Comparison of ENCODE assay signal across 9 cellular contexts in the genomic region with DNA sequence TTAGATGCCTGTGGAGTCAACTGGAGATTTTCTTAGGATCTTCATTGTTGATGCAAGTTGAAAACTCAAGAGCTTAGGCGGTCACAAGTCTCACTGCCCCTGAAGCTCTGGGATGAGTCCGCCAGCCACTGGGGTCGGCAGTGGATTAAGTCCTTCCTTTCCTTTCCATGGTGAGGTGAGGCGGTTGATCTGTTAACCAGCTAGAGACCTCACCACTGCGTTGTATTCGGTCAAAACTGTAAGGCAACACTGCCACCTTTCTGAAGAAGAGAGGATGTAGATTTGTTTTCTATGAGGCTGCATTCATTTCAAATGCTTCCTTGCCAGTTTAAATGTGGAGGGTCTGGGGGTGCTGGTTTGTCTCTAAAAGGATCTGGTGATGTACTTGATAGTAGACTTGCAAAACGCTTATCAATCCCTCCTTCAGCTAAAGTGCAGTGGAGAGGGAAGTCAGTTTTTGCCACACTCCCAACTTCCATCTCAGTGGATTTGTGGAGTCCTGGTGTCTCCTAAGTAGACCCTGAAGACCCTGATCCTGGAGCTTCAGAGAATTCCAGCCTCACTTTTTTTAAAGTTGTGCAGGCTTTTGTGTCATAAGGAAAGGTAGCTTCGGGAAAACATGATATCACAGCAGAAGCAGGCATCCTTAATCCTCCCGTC. TPM values are rescaled to one million over a fixed set of nuclear protein-coding genes. Genes with fewer than 3 reads are reported as not detected.
A peak's percentile ranks its signal among the peaks of the same experiment; 100 is the strongest.
DNase-seq lines count a peak whose midpoint lies in the region; ATAC-seq, FAIRE-seq and TF ChIP-seq lines count a peak whose summit lies in the region.
"Had no signal": no experiment of that assay in that cellular context is flagged by ENCODE, and none has a peak within 500 bp of the region (broad histone marks: within the 10 kb centered on the region; RNA-seq: fewer than 3 reads in every experiment).

No MANE protein-coding gene starts in this region.

- TF ChIP-seq POLR2A in Peyer's patch (IDR thresholded peaks at IDR 0.05) = no peak

- H3K36me3 ChIP-seq in PC-3 (ENCODE audit: low read depth, low read length) (no peaks in the 10 kb centered on the region), pancreas (no peaks in the 10 kb centered on the region), Peyer's patch (no peaks in the 10 kb centered on the region)
- no peaks in the 10 kb centered on the region for H3K36me3 ChIP-seq in naive thymus-derived CD4-positive, alpha-beta T cell (ENCODE audit: control insufficient read depth in 2 of 3, insufficient read depth in 3 of 3, low read length in 3 of 3)

- H3K4me3 ChIP-seq in PC-3 (ENCODE audit: low read length) (no peak overlapping the region), fibroblast of the aortic adventitia (ENCODE audit: low read depth, low read length) (no peak overlapping the region), pancreas (no peak overlapping the region), Peyer's patch (peak overlapping the region in 1 of 4 donors; percentile 55)
- H3K4me3 ChIP-seq in naive thymus-derived CD4-positive, alpha-beta T cell (ENCODE audit: low read length) = no peak overlapping the region

- no peak overlapping the region for H3K4me3 Mint-ChIP-seq in naive thymus-derived CD4-positive, alpha-beta T cell

- FAIRE-seq in pancreas (lab: Jason Lieb, UNC) = no peak

- no peak overlapping the region for H3K27ac ChIP-seq in PC-3 (ENCODE audit: low read length)
- H3K27ac ChIP-seq in pancreas = no peak overlapping the region
- H3K27ac ChIP-seq in naive thymus-derived CD4-positive, alpha-beta T cell (ENCODE audit: low read depth, low read length) = no peak overlapping the region
- peak overlapping the region in 2 of 4 donors; percentile 31 to 87 for H3K27ac ChIP-seq in Peyer's patch

- peak; percentile 66 for DNase-seq in GM20000 (ENCODE audit: low spot score)
- peak; percentile 68 for DNase-seq in PC-3
- DNase-seq in fibroblast of the aortic adventitia (ENCODE audit: low read depth) = peak; percentile 51
- no peak for DNase-seq in pancreas
- no peak for DNase-seq in T-helper 9 cell
- no peak for DNase-seq in naive thymus-derived CD4-positive, alpha-beta T cell
- no peak for DNase-seq in Peyer's patch

- H4K20me1 ChIP-seq in PC-3 (ENCODE audit: low read length) = no peaks in the 10 kb centered on the region

- intact Hi-C loops in PC-3 (cut with micrococcal nuclease) = no loop called here
- intact Hi-C loops in pancreas (cut with DNase I) = loop anchor here in 1 of 3 donors (10.0 kb wide), 2 partner anchors 123 to 413 kb away; no protein-coding TSS in a partner anchor
- intact Hi-C loops in naive thymus-derived CD4-positive, alpha-beta T cell (cut with micrococcal nuclease) = no loop called here

- H3K4me1 Mint-ChIP-seq in naive thymus-derived CD4-positive, alpha-beta T cell = peaks cover 0 to 4% (median 0%) of the 10 kb centered on the region in 7 donors

- no peaks in the 10 kb centered on the region for H3K79me2 ChIP-seq in PC-3 (ENCODE audit: low read length)

- no peaks in the 10 kb centered on the region for H3F3A ChIP-seq in PC-3 (ENCODE audit: low read length, unreplicated experiment)

- no peak overlapping the region for H2AFZ ChIP-seq in PC-3 (ENCODE audit: low read length)

- TF ChIP-seq CTCF in GM20000 (IDR thresholded peaks at IDR 0.05; ENCODE audit: extremely low read depth, missing control alignments) (no peak), PC-3 (conservative IDR thresholded peaks at IDR 0.05; ENCODE audit: low read depth, low read length) (peak; percentile 60; the same call in 1 of the 2 replicates), fibroblast of the aortic adventitia (IDR thresholded peaks at IDR 0.05; ENCODE audit: insufficient read depth, low read length) (peak; percentile 41), pancreas (IDR thresholded peaks at IDR 0.05) (peak in 1 of 4 donors; percentile 12), Peyer's patch (IDR thresholded peaks at IDR 0.05) (peak in 3 of 6 experiments; percentile 39 to 45 (median 44))

- H3K27me3 Mint-ChIP-seq in naive thymus-derived CD4-positive, alpha-beta T cell = peaks cover 39 to 67% (median 54%) of the 10 kb centered on the region in 5 donors

- no peaks in the 10 kb centered on the region for H3K9me2 ChIP-seq in PC-3 (replicated peaks; ENCODE audit: low read length)

- WGBS in pancreas, 2 donors = 10% methylated on average over 9 of the region's 9 CpGs

- no peak overlapping the region for H3K27ac Mint-ChIP-seq in naive thymus-derived CD4-positive, alpha-beta T cell

- H3K9me3 Mint-ChIP-seq in naive thymus-derived CD4-positive, alpha-beta T cell = peaks cover 0 to 11% (median 3%) of the 10 kb centered on the region in 11 donors

- H3K9me3 ChIP-seq in PC-3 (ENCODE audit: low read length) (no peaks in the 10 kb centered on the region), pancreas (no peaks in the 10 kb centered on the region), Peyer's patch (no peaks in the 10 kb centered on the region)
- H3K9me3 ChIP-seq in naive thymus-derived CD4-positive, alpha-beta T cell (ENCODE audit: control insufficient read depth in 2 of 3, low read length in 3 of 3) = no peaks in the 10 kb centered on the region

- no TSS peak for BruUV-seq in PC-3 (replicated peaks; lab: Mats Ljungman, UMichigan)

- CTCF ChIA-PET in PC-3 (lab: Charles Lee) = no interaction called here
- CTCF ChIA-PET in naive thymus-derived CD4-positive, alpha-beta T cell (lab: Charles Lee) = no interaction called here

- POLR2A ChIA-PET in PC-3 (lab: Charles Lee; ENCODE audit: unreplicated experiment) = no interaction called here
- POLR2A ChIA-PET in naive thymus-derived CD4-positive, alpha-beta T cell (lab: Charles Lee) = no interaction called here

- H3K4me1 ChIP-seq in PC-3 (ENCODE audit: insufficient read depth, low read length) (no peaks in the 10 kb centered on the region), pancreas (peaks cover 0 to 4% (median 0%) of the 10 kb centered on the region in 3 donors), Peyer's patch (peaks cover 0 to 9% (median 0%) of the 10 kb centered on the region in 4 donors)
- H3K4me1 ChIP-seq in naive thymus-derived CD4-positive, alpha-beta T cell (ENCODE audit: control insufficient read depth in 2 of 2, insufficient read depth in 2 of 2, low read length in 2 of 2) = no peaks in the 10 kb centered on the region

- H3K27me3 ChIP-seq in PC-3 (ENCODE audit: low read length) = peaks cover 65% of the 10 kb centered on the region
- H3K27me3 ChIP-seq in pancreas = peaks cover 0 to 20% (median 0%) of the 10 kb centered on the region in 4 donors
- peaks cover 0 to 3% of the 10 kb centered on the region in 2 donors for H3K27me3 ChIP-seq in naive thymus-derived CD4-positive, alpha-beta T cell (ENCODE audit: control insufficient read depth in 2 of 2, insufficient read depth in 2 of 2, low read length in 2 of 2)
- H3K27me3 ChIP-seq in Peyer's patch = peaks cover 0 to 7% of the 10 kb centered on the region in 2 donors

- no peak overlapping the region for H3K4me2 ChIP-seq in PC-3 (ENCODE audit: low read length)

- H3K36me3 Mint-ChIP-seq in naive thymus-derived CD4-positive, alpha-beta T cell = peaks cover 0 to 6% (median 0%) of the 10 kb centered on the region in 5 donors

- no peak overlapping the region for H3K9ac ChIP-seq in PC-3 (ENCODE audit: low read length)

- peak; percentile 40; the same call in 1 of the 2 replicates for ATAC-seq in PC-3
- peak in 3 of 4 donors; percentile 62 to 75 (median 64) for ATAC-seq in pancreas
- ATAC-seq in GM18519 (IDR thresholded peaks at IDR 0.05; ENCODE audit: low FRiP score, unreplicated experiment) = no peak
- ATAC-seq in naive thymus-derived CD4-positive, alpha-beta T cell = no peak

RNA-seq across cellular contexts. Expression of a gene that starts 1.7 kb away (rescaled TPM):
- not detected in 2 replicates for total RNA-seq in PC-3 (2014; rRNA removed)
- total RNA-seq in fibroblast of the aortic adventitia (ENCODE audit: low replicate concordance) = 0.16 and 0.18 TPM in 2 replicates
- total RNA-seq in pancreas = under 1 TPM in 5 of 6 donors, not detected in 1; 0.08 to 0.37 (median 0.23) TPM
- polyA plus RNA-seq in pancreas = under 1 TPM; 0.14 to 0.27 TPM
- total RNA-seq in naive thymus-derived CD4-positive, alpha-beta T cell = not detected
- not detected for polyA plus RNA-seq in naive thymus-derived CD4-positive, alpha-beta T cell
- total RNA-seq in Peyer's patch = 1 to 10 TPM; 1.2 to 5.2 (median 3.4) TPM
- total RNA-seq: T-helper 2 cell treated with Interferon-gamma antibody and Interleukin-4, amounts not matched to agents 100 ng/mL and 5 ng/mL, for 36 hours had no signal

Comparison
In these comparisons a context has a peak if more than half of its experiments do, and no peak if none do; other contexts are left out.
1. DNase-seq: peak in GM20000 (single experiment), PC-3 (single experiment) and fibroblast of the aortic adventitia (single experiment); none in pancreas (0 of 6), T-helper 9 cell (single experiment), naive thymus-derived CD4-positive, alpha-beta T cell (0 of 9) and Peyer's patch (0 of 3).
2. ATAC-seq: peak in PC-3 (single experiment) and pancreas (3 of 4); none in GM18519 (single experiment) and naive thymus-derived CD4-positive, alpha-beta T cell (single experiment).